ENCODE assay signal across 20 cellular contexts in the genomic region with DNA sequence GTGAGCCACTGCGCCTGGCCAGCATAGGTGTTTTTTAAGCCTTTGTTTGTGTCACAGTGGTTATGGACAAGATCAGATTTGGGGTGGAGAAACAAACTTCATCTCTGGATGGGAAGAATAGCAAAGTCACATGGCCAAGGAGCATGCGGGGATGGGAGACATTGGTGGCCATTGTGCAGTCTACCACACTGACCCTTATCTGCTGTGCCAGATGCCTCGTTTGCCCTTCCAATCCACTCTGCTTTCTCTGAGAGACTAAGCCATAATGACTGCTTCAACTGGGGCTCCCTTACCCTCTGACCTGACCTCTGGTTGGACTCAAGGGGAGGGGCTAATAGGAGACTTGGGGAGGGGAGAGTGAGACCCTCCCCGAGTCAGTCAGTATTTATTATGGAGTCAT.
"Had no signal": no experiment of that assay in that cellular context is flagged by ENCODE, and none has a peak within 500 bp of the region (broad histone marks: within the 10 kb centered on the region; RNA-seq: fewer than 3 reads in every experiment).

No MANE protein-coding gene starts in this region.

- H3K4me1 ChIP-seq: heart right ventricle, vagina had no signal

- H3K36me3 Mint-ChIP-seq: natural killer cell, type B pancreatic cell had no signal

- H3K9me3 Mint-ChIP-seq: activated CD4-positive, alpha-beta T cell treated with anti-CD3 and anti-CD28 coated beads, Interleukin-2, amount 10 ng/mL, durations not matched to agents 7 days and 5 days; endodermal cell; natural killer cell; type B pancreatic cell had no signal

- H3K4me3 ChIP-seq: coronary artery, heart right ventricle, thoracic aorta, vagina had no signal

- H3K27me3 ChIP-seq: vagina had no signal

- H3K27me3 Mint-ChIP-seq: activated CD4-positive, alpha-beta T cell treated with anti-CD3 and anti-CD28 coated beads, Interleukin-2, amount 10 ng/mL, durations not matched to agents 7 days and 5 days had no signal

- DNase-seq: activated CD4-positive, alpha-beta T cell treated with anti-CD3 and anti-CD28 coated beads, Interleukin-2, amount 10 ng/mL, durations not matched to agents 7 days and 5 days; activated naive CD4-positive, alpha-beta T cell; activated T-cell treated with anti-CD3 and anti-CD28 coated beads, Interleukin-2, amount 50 U/mL, for 1 hour; cerebellar nuclear complex; endodermal cell; heart right ventricle; islet precursor cell; left cardiac atrium; mesendoderm; natural killer cell; stimulated activated CD4-positive, alpha-beta T cell treated with anti-CD3 and anti-CD28 coated beads, Interleukin-2, amount 100 ng/mL, for 48 hours; stimulated activated CD8-positive, alpha-beta memory T cell treated with anti-CD3 and anti-CD28 coated beads, Interleukin-4, amount 100 ng/mL, for 48 hours; stimulated activated naive CD4-positive, alpha-beta T cell treated with Interleukin-2 at 50 U/mL for 16 hours; T-helper 1 cell had no signal

- H3K36me3 ChIP-seq: heart right ventricle, thoracic aorta, vagina had no signal

- H3K4me3 Mint-ChIP-seq: activated CD4-positive, alpha-beta T cell treated with anti-CD3 and anti-CD28 coated beads, Interleukin-2, amount 10 ng/mL, durations not matched to agents 7 days and 5 days; endodermal cell; natural killer cell; type B pancreatic cell had no signal

- ATAC-seq: activated CD4-positive, CD25-positive, alpha-beta regulatory T cell treated with anti-CD3 and anti-CD28 coated beads, Interleukin-2, amount 50 U/mL, for 24 hours; heart right ventricle; left cardiac atrium; natural killer cell had no signal

- H3K27ac Mint-ChIP-seq: endodermal cell, natural killer cell, progenitor cell of endocrine pancreas, type B pancreatic cell had no signal

- H3K4me1 Mint-ChIP-seq: endodermal cell had no signal

- H3K9me3 ChIP-seq: heart right ventricle, thoracic aorta, vagina had no signal
